Comparison of ENCODE assay signal across 28 cellular contexts in genomic region chr13:107254392-107254791, GRCh38.
"Had no signal": no experiment of that assay in that cellular context is flagged by ENCODE, and none has a peak within 500 bp of the region (broad histone marks: within the 10 kb centered on the region; RNA-seq: fewer than 3 reads in every experiment).

No MANE protein-coding gene starts in this region.

- H3K36me3 ChIP-seq: SJCRH30 had no signal

- H3K27me3 ChIP-seq: SJCRH30 had no signal

- H3K9me3 ChIP-seq: SJCRH30 had no signal

- ATAC-seq: activated CD4-positive, alpha-beta T cell treated with anti-CD3 and anti-CD28 coated beads for 36 hours; activated CD4-positive, CD25-positive, alpha-beta regulatory T cell treated with anti-CD3 and anti-CD28 coated beads, Interleukin-2, amount 50 U/mL, for 24 hours; activated CD8-positive, alpha-beta T cell treated with anti-CD3 and anti-CD28 coated beads, Interleukin-2, amount 10 ng/mL, durations not matched to agents 7 days and 5 days; activated naive CD8-positive, alpha-beta T cell treated with anti-CD3 and anti-CD28 coated beads, Interleukin-2, amount 50 U/mL, for 24 hours; WTC11 had no signal

- H3K4me3 ChIP-seq: SJCRH30, SK-N-MC had no signal

- H3K4me1 ChIP-seq: SJCRH30 had no signal

- DNase-seq: activated CD4-positive, alpha-beta T cell treated with anti-CD3 and anti-CD28 coated beads for 36 hours; activated CD4-positive, alpha-beta T cell treated with anti-CD3 and anti-CD28 coated beads, Interleukin-2, amount 10 ng/mL, durations not matched to agents 7 days and 5 days; activated CD4-positive, alpha-beta T cell treated with anti-CD3 and anti-CD28 coated beads, Interleukin-2, amount 50 U/mL, for 48 hours; activated CD8-positive, alpha-beta T cell treated with anti-CD3 and anti-CD28 coated beads, Interleukin-2, amount 10 ng/mL, durations not matched to agents 7 days and 5 days; activated naive CD4-positive, alpha-beta T cell treated with anti-CD3 and anti-CD28 coated beads, Interleukin-2, amount 10 ng/mL, durations not matched to agents 7 days and 5 days; activated naive CD8-positive, alpha-beta T cell treated with anti-CD3 and anti-CD28 coated beads, Interleukin-2, amount 50 U/mL, for 24 hours; activated T-cell treated with anti-CD3 and anti-CD28 coated beads, Interleukin-2, amount 50 U/mL, for 24 hours; anterior cingulate cortex; central memory CD4-positive, alpha-beta T cell; KG1; MM.1S; MV-4-11; NCI-H1092; NCI-H1436 treated with DMSO at 0.1 percent for 48 hours; NCI-H187; NCI-H2029 treated with DMSO at 0.1 percent for 48 hours; NCI-H2107; NCI-H2171; NCI-H510A; NCI-H526; NCI-H748 treated with DMSO at 0.1 percent for 48 hours; NK-92 treated with Interleukin-12 subunit alpha and Interleukin-12 subunit beta, amount 100 ng/mL, for 24 hours; SHP77; SJCRH30 had no signal

- FAIRE-seq: TTC549 had no signal

- H3K27ac ChIP-seq: SJCRH30, SK-N-MC had no signal
